Comparison of ENCODE assay signal across 1 cellular context in genomic region chr17:39730095-39730921, GRCh38.
TF ChIP-seq lines count a peak whose summit lies in the region.

Gene MIEN1, minus strand, starts transcription at chr17:39730532. Its CDS starts 37 bp downstream, at chr17:39730495.

TF ChIP-seq in K562, 482 proteins besides CTCF, POLR2A, EP300 and RAD21 (continued from another document and continues in another):
- TF ChIP-seq PYGO2 (tag; IDR thresholded peaks at IDR 0.05) (no peak), RBM25 (IDR thresholded peaks at IDR 0.05; ENCODE audit: low read depth, low read length, severe bottlenecking) (no peak), MAX (CRISPR knock-in tag; IDR thresholded peaks at IDR 0.05) (peak; percentile 48; the same call in 1 of the 2 replicates), TAF9B (IDR thresholded peaks at IDR 0.05; ENCODE audit: partially characterized antibody) (no peak), L3MBTL2 (IDR thresholded peaks at IDR 0.05) (peak; percentile 74; the same call in 1 of the 2 replicates), KLF16 (IDR thresholded peaks at IDR 0.05) (0 out of 2 replicates have a peak, but pooled peaks have one; percentile 34), NR2C2 (CRISPR knock-in tag; IDR thresholded peaks at IDR 0.05) (no peak), NR2C2 (tag; IDR thresholded peaks at IDR 0.05) (peak; percentile 87), ZNF778 (CRISPR knock-in tag; IDR thresholded peaks at IDR 0.05) (no peak), BRD4 (IDR thresholded peaks at IDR 0.05) (no peak), ZNF511 (CRISPR knock-in tag; IDR thresholded peaks at IDR 0.05) (no peak), MAZ (CRISPR knock-in tag; conservative IDR thresholded peaks at IDR 0.05 in 1 of 2, IDR thresholded peaks at IDR 0.05 in 1 of 2) (peak; percentile 85 to 96), GABPA (tag; conservative IDR thresholded peaks at IDR 0.05; ENCODE audit: low read depth) (peak; percentile 71), NCOA6 (IDR thresholded peaks at IDR 0.05) (no peak), POLR3A (IDR thresholded peaks at IDR 0.05; ENCODE audit: borderline replicate concordance, extremely low read depth, insufficient read depth, insufficient read length) (no peak), ELF1 (tag; IDR thresholded peaks at IDR 0.05) (peak; percentile 100), CCNT2 (IDR thresholded peaks at IDR 0.05; ENCODE audit: borderline replicate concordance, extremely low read depth, insufficient read length, low read depth, low read length) (peak; percentile 85), MBD2 (IDR thresholded peaks at IDR 0.05; ENCODE audit: borderline replicate concordance, low read depth) (peak; percentile 54; the same call in 1 of the 2 replicates), CREB1 (IDR thresholded peaks at IDR 0.05) (peak; percentile 90), CREB1 (CRISPR knock-in tag; IDR thresholded peaks at IDR 0.05) (peak; percentile 90), ZNF431 (CRISPR knock-in tag; IDR thresholded peaks at IDR 0.05) (no peak), MTF1 (CRISPR knock-in tag; IDR thresholded peaks at IDR 0.05; ENCODE audit: borderline replicate concordance) (no peak), HDAC1 (IDR thresholded peaks at IDR 0.05) (peak in 1 of 2 experiments; percentile 79; a peak in 1 of 4 replicates), FOXM1 (IDR thresholded peaks at IDR 0.05; ENCODE audit: low read depth) (no peak), FOXM1 (CRISPR knock-in tag; IDR thresholded peaks at IDR 0.05; ENCODE audit: low read depth) (no peak), FIP1L1 (IDR thresholded peaks at IDR 0.05; ENCODE audit: low read depth, low read length, poor library complexity, severe bottlenecking) (peak; percentile 58), HDAC3 (IDR thresholded peaks at IDR 0.05; ENCODE audit: borderline replicate concordance, partially characterized antibody) (no peak), RBM22 (IDR thresholded peaks at IDR 0.05; ENCODE audit: low read depth, low read length, poor library complexity, severe bottlenecking) (peak; percentile 37), GTF2A2 (tag; IDR thresholded peaks at IDR 0.05) (no peak), BMI1 (IDR thresholded peaks at IDR 0.05; ENCODE audit: low read length) (no peak), KLF13 (tag; IDR thresholded peaks at IDR 0.05; ENCODE audit: borderline replicate concordance, low read depth) (peak; percentile 21; the same call in 1 of the 2 replicates), TOE1 (IDR thresholded peaks at IDR 0.05; ENCODE audit: borderline replicate concordance) (peak; percentile 88; the same call in 1 of the 2 replicates), TOE1 (CRISPR knock-in tag; IDR thresholded peaks at IDR 0.05; ENCODE audit: borderline replicate concordance, low read depth) (no peak), SAP30 (IDR thresholded peaks at IDR 0.05; ENCODE audit: borderline replicate concordance, insufficient read depth, low read depth, low read length, poor library complexity, severe bottlenecking) (peak; percentile 64), TAF1 (IDR thresholded peaks at IDR 0.05; ENCODE audit: control insufficient read depth, extremely low read depth, insufficient read depth, low read length, severe bottlenecking) (peak; percentile 72), USF2 (CRISPR knock-in tag; IDR thresholded peaks at IDR 0.05) (peak; percentile 99), E2F6 (IDR thresholded peaks at IDR 0.05; ENCODE audit: borderline replicate concordance in 1 of 2, extremely low read depth in 1 of 2, insufficient read depth in 1 of 2, insufficient read length in 1 of 2, low read depth in 1 of 2, low read length in 1 of 2, poor library complexity in 1 of 2, severe bottlenecking in 1 of 2) (peak in 1 of 2 experiments; percentile 70), ZKSCAN1 (IDR thresholded peaks at IDR 0.05; ENCODE audit: low read depth, low read length) (no peak), ZBTB12 (CRISPR knock-in tag; IDR thresholded peaks at IDR 0.05) (peak; percentile 79), GTF2E2 (tag; IDR thresholded peaks at IDR 0.05) (no peak), LEF1 (IDR thresholded peaks at IDR 0.05) (0 out of 2 replicates have a peak, but pooled peaks have one; percentile 20), C11orf30 (IDR thresholded peaks at IDR 0.05; ENCODE audit: low read depth) (no peak), TBL1XR1 (IDR thresholded peaks at IDR 0.05; ENCODE audit: low read length in 2 of 2) (peak in 1 of 2 experiments; percentile 35; a peak in 1 of 4 replicates), ZBTB1 (CRISPR knock-in tag; IDR thresholded peaks at IDR 0.05; ENCODE audit: borderline replicate concordance, low read depth) (no peak), PHF8 (IDR thresholded peaks at IDR 0.05; ENCODE audit: borderline replicate concordance, low read length) (peak; percentile 88; the same call in 1 of the 2 replicates), MTA3 (IDR thresholded peaks at IDR 0.05; ENCODE audit: borderline replicate concordance) (no peak), FOSL1 (tag; conservative IDR thresholded peaks at IDR 0.05) (peak; percentile 55), ZNF668 (CRISPR knock-in tag; IDR thresholded peaks at IDR 0.05) (no peak), FOXJ2 (tag; IDR thresholded peaks at IDR 0.05) (no peak), TGIF2 (CRISPR knock-in tag; IDR thresholded peaks at IDR 0.05) (no peak), ZFX (CRISPR knock-in tag; IDR thresholded peaks at IDR 0.05) (peak; percentile 76), ZNF830 (CRISPR knock-in tag; IDR thresholded peaks at IDR 0.05) (no peak), ELF4 (CRISPR knock-in tag; IDR thresholded peaks at IDR 0.05) (peak; percentile 94), DIDO1 (tag; IDR thresholded peaks at IDR 0.05; ENCODE audit: low read depth) (no peak)
- TF ChIP-seq, protein P1, sequence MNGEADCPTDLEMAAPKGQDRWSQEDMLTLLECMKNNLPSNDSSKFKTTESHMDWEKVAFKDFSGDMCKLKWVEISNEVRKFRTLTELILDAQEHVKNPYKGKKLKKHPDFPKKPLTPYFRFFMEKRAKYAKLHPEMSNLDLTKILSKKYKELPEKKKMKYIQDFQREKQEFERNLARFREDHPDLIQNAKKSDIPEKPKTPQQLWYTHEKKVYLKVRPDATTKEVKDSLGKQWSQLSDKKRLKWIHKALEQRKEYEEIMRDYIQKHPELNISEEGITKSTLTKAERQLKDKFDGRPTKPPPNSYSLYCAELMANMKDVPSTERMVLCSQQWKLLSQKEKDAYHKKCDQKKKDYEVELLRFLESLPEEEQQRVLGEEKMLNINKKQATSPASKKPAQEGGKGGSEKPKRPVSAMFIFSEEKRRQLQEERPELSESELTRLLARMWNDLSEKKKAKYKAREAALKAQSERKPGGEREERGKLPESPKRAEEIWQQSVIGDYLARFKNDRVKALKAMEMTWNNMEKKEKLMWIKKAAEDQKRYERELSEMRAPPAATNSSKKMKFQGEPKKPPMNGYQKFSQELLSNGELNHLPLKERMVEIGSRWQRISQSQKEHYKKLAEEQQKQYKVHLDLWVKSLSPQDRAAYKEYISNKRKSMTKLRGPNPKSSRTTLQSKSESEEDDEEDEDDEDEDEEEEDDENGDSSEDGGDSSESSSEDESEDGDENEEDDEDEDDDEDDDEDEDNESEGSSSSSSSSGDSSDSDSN (IDR thresholded peaks at IDR 0.05; ENCODE audit: borderline replicate concordance in 1 of 2, low read depth in 2 of 2, low read length in 2 of 2): peak; percentile 22 to 60; a peak in 1 of 4 replicates
- TF ChIP-seq, protein P2, sequence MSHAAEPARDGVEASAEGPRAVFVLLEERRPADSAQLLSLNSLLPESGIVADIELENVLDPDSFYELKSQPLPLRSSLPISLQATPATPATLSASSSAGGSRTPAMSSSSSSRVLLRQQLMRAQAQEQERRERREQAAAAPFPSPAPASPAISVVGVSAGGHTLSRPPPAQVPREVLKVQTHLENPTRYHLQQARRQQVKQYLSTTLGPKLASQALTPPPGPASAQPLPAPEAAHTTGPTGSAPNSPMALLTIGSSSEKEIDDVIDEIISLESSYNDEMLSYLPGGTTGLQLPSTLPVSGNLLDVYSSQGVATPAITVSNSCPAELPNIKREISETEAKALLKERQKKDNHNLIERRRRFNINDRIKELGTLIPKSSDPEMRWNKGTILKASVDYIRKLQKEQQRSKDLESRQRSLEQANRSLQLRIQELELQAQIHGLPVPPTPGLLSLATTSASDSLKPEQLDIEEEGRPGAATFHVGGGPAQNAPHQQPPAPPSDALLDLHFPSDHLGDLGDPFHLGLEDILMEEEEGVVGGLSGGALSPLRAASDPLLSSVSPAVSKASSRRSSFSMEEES (CRISPR knock-in tag; IDR thresholded peaks at IDR 0.05): peak; percentile 85
- TF ChIP-seq, protein P3, sequence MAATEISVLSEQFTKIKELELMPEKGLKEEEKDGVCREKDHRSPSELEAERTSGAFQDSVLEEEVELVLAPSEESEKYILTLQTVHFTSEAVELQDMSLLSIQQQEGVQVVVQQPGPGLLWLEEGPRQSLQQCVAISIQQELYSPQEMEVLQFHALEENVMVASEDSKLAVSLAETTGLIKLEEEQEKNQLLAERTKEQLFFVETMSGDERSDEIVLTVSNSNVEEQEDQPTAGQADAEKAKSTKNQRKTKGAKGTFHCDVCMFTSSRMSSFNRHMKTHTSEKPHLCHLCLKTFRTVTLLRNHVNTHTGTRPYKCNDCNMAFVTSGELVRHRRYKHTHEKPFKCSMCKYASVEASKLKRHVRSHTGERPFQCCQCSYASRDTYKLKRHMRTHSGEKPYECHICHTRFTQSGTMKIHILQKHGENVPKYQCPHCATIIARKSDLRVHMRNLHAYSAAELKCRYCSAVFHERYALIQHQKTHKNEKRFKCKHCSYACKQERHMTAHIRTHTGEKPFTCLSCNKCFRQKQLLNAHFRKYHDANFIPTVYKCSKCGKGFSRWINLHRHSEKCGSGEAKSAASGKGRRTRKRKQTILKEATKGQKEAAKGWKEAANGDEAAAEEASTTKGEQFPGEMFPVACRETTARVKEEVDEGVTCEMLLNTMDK (IDR thresholded peaks at IDR 0.05; ENCODE audit: borderline replicate concordance, insufficient read depth, low read depth, low read length, poor library complexity, severe bottlenecking): peak; percentile 89
- TF ChIP-seq, protein P4, sequence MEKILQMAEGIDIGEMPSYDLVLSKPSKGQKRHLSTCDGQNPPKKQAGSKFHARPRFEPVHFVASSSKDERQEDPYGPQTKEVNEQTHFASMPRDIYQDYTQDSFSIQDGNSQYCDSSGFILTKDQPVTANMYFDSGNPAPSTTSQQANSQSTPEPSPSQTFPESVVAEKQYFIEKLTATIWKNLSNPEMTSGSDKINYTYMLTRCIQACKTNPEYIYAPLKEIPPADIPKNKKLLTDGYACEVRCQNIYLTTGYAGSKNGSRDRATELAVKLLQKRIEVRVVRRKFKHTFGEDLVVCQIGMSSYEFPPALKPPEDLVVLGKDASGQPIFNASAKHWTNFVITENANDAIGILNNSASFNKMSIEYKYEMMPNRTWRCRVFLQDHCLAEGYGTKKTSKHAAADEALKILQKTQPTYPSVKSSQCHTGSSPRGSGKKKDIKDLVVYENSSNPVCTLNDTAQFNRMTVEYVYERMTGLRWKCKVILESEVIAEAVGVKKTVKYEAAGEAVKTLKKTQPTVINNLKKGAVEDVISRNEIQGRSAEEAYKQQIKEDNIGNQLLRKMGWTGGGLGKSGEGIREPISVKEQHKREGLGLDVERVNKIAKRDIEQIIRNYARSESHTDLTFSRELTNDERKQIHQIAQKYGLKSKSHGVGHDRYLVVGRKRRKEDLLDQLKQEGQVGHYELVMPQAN (IDR thresholded peaks at IDR 0.05; ENCODE audit: borderline replicate concordance): peak; percentile 59
- TF ChIP-seq, protein P5, sequence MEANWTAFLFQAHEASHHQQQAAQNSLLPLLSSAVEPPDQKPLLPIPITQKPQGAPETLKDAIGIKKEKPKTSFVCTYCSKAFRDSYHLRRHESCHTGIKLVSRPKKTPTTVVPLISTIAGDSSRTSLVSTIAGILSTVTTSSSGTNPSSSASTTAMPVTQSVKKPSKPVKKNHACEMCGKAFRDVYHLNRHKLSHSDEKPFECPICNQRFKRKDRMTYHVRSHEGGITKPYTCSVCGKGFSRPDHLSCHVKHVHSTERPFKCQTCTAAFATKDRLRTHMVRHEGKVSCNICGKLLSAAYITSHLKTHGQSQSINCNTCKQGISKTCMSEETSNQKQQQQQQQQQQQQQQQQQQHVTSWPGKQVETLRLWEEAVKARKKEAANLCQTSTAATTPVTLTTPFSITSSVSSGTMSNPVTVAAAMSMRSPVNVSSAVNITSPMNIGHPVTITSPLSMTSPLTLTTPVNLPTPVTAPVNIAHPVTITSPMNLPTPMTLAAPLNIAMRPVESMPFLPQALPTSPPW (CRISPR knock-in tag; IDR thresholded peaks at IDR 0.05): peak; percentile 88
- TF ChIP-seq, protein P6, sequence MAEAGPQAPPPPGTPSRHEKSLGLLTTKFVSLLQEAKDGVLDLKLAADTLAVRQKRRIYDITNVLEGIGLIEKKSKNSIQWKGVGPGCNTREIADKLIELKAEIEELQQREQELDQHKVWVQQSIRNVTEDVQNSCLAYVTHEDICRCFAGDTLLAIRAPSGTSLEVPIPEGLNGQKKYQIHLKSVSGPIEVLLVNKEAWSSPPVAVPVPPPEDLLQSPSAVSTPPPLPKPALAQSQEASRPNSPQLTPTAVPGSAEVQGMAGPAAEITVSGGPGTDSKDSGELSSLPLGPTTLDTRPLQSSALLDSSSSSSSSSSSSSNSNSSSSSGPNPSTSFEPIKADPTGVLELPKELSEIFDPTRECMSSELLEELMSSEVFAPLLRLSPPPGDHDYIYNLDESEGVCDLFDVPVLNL (CRISPR knock-in tag; IDR thresholded peaks at IDR 0.05; ENCODE audit: low read depth): no peak
